In the genomic region with DNA sequence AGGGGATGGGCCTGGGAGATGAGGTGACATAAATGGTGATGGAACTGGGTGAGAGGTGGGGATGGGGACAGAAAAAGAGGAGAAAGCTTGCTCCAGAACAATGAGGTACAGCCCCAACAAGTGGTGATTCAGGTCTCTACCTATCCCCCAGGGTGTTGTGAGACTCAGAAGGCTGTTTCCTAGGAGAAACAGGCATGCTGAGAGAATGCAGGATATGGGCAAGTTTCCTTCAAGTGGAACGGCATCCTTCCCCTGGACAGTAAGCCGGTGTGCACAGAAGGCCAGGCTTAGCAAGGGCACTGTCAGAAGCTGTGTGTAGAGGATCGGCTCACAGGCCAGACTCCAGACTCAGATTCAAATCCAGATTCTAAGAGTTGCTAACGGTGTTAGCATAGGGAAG, we compare ENCODE assay signal across 15 cellular contexts. TPM values are rescaled to one million over a fixed set of nuclear protein-coding genes. Genes with fewer than 3 reads are reported as not detected.
DNase-seq lines count a peak whose midpoint lies in the region; ATAC-seq and TF ChIP-seq lines count a peak whose summit lies in the region.
"Had no signal": no experiment of that assay in that cellular context is flagged by ENCODE, and none has a peak within 500 bp of the region (broad histone marks: within the 10 kb centered on the region; RNA-seq: fewer than 3 reads in every experiment).

No MANE protein-coding gene starts in this region.

- H3K36me3 ChIP-seq in Panc1 (ENCODE audit: control insufficient read depth, insufficient read depth, low read length) (no peaks in the 10 kb centered on the region), stomach (peaks cover 0 to 12% (median 3%) of the 10 kb centered on the region in 4 donors)
- H3K36me3 ChIP-seq: cardiac muscle cell had no signal

- H3K27ac Mint-ChIP-seq in endothelial cell (ENCODE audit: unreplicated experiment) (peak overlapping the region; percentile 95), nephron progenitor cell (peak overlapping the region; percentile 85)

- H3K27me3 Mint-ChIP-seq in endothelial cell (ENCODE audit: unreplicated experiment) (peaks cover 5% of the 10 kb centered on the region), nephron progenitor cell (ENCODE audit: low read depth, poor library complexity) (no peaks in the 10 kb centered on the region)

- ATAC-seq in Panc1: peak; percentile 50
- ATAC-seq in GM18870 (IDR thresholded peaks at IDR 0.05; ENCODE audit: unreplicated experiment): no peak
- ATAC-seq: left colon had no signal

- H3K4me3 ChIP-seq in Panc1 (ENCODE audit: low read depth in 2 of 2, low read length in 2 of 2): no peak overlapping the region
- no peak overlapping the region for H3K4me3 ChIP-seq in stomach
- H3K4me3 ChIP-seq: cardiac muscle cell had no signal

- BruUV-seq in Panc1 (replicated peaks; lab: Mats Ljungman, UMichigan): no TSS peak

- 79 to 92% (median 84%) methylated on average over 3 to 4 of the region's 4 CpGs for WGBS in stomach, 5 donors

- in situ Hi-C loops in Caki2 (cut with HindIII; ENCODE audit: low pct_unique_long_range_greater_than_20kb, low sequenced_read_pairs): no loop called here
- in situ Hi-C loops in Panc1 (cut with HindIII; ENCODE audit: low pct_unique_long_range_greater_than_20kb, low sequenced_read_pairs): no loop called here

- no peak for TF ChIP-seq EP300 in stomach (IDR thresholded peaks at IDR 0.05)

- H3K4me1 ChIP-seq in Panc1 (ENCODE audit: control insufficient read depth, insufficient read depth, low read length) (no peaks in the 10 kb centered on the region; the same call in 1 of the 2 replicates), stomach (peaks cover 0 to 8% (median 3%) of the 10 kb centered on the region in 4 donors)

- no peaks in the 10 kb centered on the region for H3K9me3 Mint-ChIP-seq in endothelial cell (ENCODE audit: unreplicated experiment)
- peaks cover 4% of the 10 kb centered on the region for H3K9me3 Mint-ChIP-seq in nephron progenitor cell

- H3K9me3 ChIP-seq in Panc1 (ENCODE audit: control insufficient read depth, insufficient read depth, low read depth, low read length) (no peaks in the 10 kb centered on the region), stomach (no peaks in the 10 kb centered on the region)

- peak; percentile 48 for DNase-seq in Caki2 (ENCODE audit: low read depth)
- DNase-seq in Panc1 (ENCODE audit: low read depth, low spot score): no peak
- peak; percentile 28 for DNase-seq in endothelial cell (ENCODE audit: low spot score)
- no peak for DNase-seq in nephron progenitor cell
- no peak for DNase-seq in cortex of kidney (lab: John Stamatoyannopoulos, UW)
- DNase-seq in stomach: no peak
- no peak for DNase-seq in activated CD4-positive, alpha-beta T cell treated with anti-CD3 and anti-CD28 coated beads, Interleukin-2, amount 50 U/mL, for 1 hour
- DNase-seq: activated T-cell treated with anti-CD3 and anti-CD28 coated beads, Interleukin-2, amount 50 U/mL, for 1 hour; left colon; NCI-H1092 treated with DMSO at 0.1 percent for 48 hours had no signal

- peaks cover 32% of the 10 kb centered on the region for H3K4me1 Mint-ChIP-seq in endothelial cell (ENCODE audit: unreplicated experiment)
- H3K4me1 Mint-ChIP-seq in nephron progenitor cell: peaks cover 46% of the 10 kb centered on the region

- CTCF ChIA-PET in Panc1 (lab: Charles Lee): interaction anchor here (0.6 kb wide), 1 partner anchor 1463 kb away, joined by 7 read pairs; no protein-coding TSS in a partner anchor

- H3K36me3 Mint-ChIP-seq in endothelial cell (ENCODE audit: low read depth, unreplicated experiment) (peaks cover 17% of the 10 kb centered on the region), nephron progenitor cell (ENCODE audit: low read depth) (peaks cover 24% of the 10 kb centered on the region)

- no peak for TF ChIP-seq CTCF in Panc1 (IDR thresholded peaks at IDR 0.05)
- no peak for TF ChIP-seq CTCF in endothelial cell (IDR thresholded peaks at IDR 0.05; ENCODE audit: unreplicated experiment)
- no peak for TF ChIP-seq CTCF in nephron progenitor cell (IDR thresholded peaks at IDR 0.05)
- no peak for TF ChIP-seq CTCF in stomach (IDR thresholded peaks at IDR 0.05)

- H3K4me3 Mint-ChIP-seq in endothelial cell (ENCODE audit: unreplicated experiment): peak overlapping the region; percentile 18
- H3K4me3 Mint-ChIP-seq in nephron progenitor cell: no peak overlapping the region

- no peak for TF ChIP-seq POLR2A in stomach (IDR thresholded peaks at IDR 0.05)

- H3K27me3 ChIP-seq in Panc1 (ENCODE audit: control insufficient read depth, insufficient read depth, low read length) (no peaks in the 10 kb centered on the region), stomach (no peaks in the 10 kb centered on the region)
- H3K27me3 ChIP-seq: cardiac muscle cell had no signal

- no peak overlapping the region for H3K27ac ChIP-seq in Panc1 (ENCODE audit: low read length)
- no peak overlapping the region for H3K27ac ChIP-seq in stomach
- H3K27ac ChIP-seq: cardiac muscle cell, VCaP had no signal

- POLR2A ChIA-PET in Panc1 (lab: Charles Lee): no interaction called here

- intact Hi-C loops in Panc1 (cut with micrococcal nuclease; ENCODE audit: unreplicated experiment) (no loop called here), stomach (cut with DNase I; ENCODE audit: low total_unique reads) (no loop called here)

RNA-seq across cellular contexts. Expression of a gene that starts 34.1 kb away (rescaled TPM):
- 1.1 TPM in 1 of 2 replicates, not detected in the other for total RNA-seq in Caki2 (2014; rRNA removed; shearing (Covaris generic); ENCODE audit: low replicate concordance)
- total RNA-seq in Panc1 (2021; ENCODE audit: unreplicated experiment) (0.13 TPM), endothelial cell (ENCODE audit: unreplicated experiment) (not detected), stomach (1 to 10 TPM in 1 of 5 donors, not detected in 4; 4.6 TPM)
- polyA plus RNA-seq in Panc1 (2012; ENCODE audit: insufficient read length): not detected
- under 1 TPM in 1 of 3 donors, not detected in 2; 0.08 TPM for polyA plus RNA-seq in stomach
- total RNA-seq: cardiac muscle cell had no signal
- polyA plus RNA-seq: BJ, cardiac muscle cell, fibroblast of lung had no signal

Comparison
In these comparisons a context has a peak if more than half of its experiments do, and no peak if none do; other contexts are left out.
1. DNase-seq: peak in Caki2 (single experiment) and endothelial cell (single experiment); none in Panc1 (single experiment), nephron progenitor cell (single experiment), cortex of kidney (single experiment), stomach (single experiment) and activated CD4-positive, alpha-beta T cell treated with anti-CD3 and anti-CD28 coated beads, Interleukin-2, amount 50 U/mL, for 1 hour (single experiment).